In the genomic region with DNA sequence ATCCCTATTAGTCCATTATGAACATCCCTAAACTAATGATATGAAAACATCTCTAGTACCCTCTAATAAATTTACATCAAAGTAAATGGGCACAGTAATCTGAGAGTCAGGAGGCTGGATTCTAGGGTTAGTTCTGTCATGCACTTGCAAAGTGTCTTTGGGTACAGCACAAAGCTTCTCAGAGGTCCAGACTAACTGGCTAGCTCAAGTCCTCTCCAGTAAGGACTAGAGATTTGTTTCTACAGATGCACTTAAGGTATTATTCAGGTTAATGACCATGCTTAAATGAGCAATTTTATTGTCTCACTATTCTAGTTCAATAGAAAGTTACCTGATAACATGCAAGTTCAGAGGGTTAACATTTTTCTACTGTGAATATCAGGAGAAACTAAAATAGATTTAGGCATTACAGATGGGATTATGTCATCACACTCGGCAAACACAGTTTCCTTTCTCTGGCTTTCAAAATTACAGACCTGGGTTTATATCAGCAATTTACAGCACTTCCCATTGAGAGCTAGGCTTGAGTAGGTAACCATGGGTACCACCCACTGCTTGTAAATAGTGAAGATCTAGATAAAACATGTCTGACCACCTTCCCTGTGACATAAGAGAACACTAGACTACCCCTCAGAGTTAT, we compare ENCODE assay signal across 8 cellular contexts.
A peak's percentile ranks its signal among the peaks of the same experiment; 100 is the strongest.
DNase-seq lines count a peak whose midpoint lies in the region; ATAC-seq and TF ChIP-seq lines count a peak whose summit lies in the region.

No MANE protein-coding gene starts in this region.

- no peak for TF ChIP-seq POLR2A in thyroid gland (IDR thresholded peaks at IDR 0.05)

- DNase-seq in COLO829 (ENCODE audit: low spot score) (peak; percentile 38), SK-MEL-5 (ENCODE audit: low read depth, low spot score) (peak; percentile 55), foreskin melanocyte (peak; percentile 17), Right ventricle myocardium superior (no peak), thyroid gland (no peak), osteocyte (ENCODE audit: extremely low spot score, unreplicated experiment) (no peak), substantia nigra (lab: John Stamatoyannopoulos, UW) (no peak)

- H3K27me3 Mint-ChIP-seq in osteocyte (ENCODE audit: unreplicated experiment) = no peaks in the 10 kb centered on the region

- no peaks in the 10 kb centered on the region for H3K36me3 ChIP-seq in thyroid gland

- no peak overlapping the region for H3K4me3 ChIP-seq in thyroid gland (replicated peaks in 1 of 3)

- H3K27me3 ChIP-seq in thyroid gland = no peaks in the 10 kb centered on the region

- H3K9me3 ChIP-seq in thyroid gland = no peaks in the 10 kb centered on the region

- intact Hi-C loops in Right ventricle myocardium superior (cut with DNase I) = no loop called here
- intact Hi-C loops in thyroid gland (cut with DNase I) = no loop called here

- in situ Hi-C loops in SK-MEL-5 (cut with HindIII; ENCODE audit: low pct_unique_long_range_greater_than_20kb, low sequenced_read_pairs) = no loop called here

- TF ChIP-seq CTCF in thyroid gland (IDR thresholded peaks at IDR 0.05) = no peak
- no peak for TF ChIP-seq CTCF in osteocyte (IDR thresholded peaks at IDR 0.05)

- WGBS in thyroid gland, 2 donors = 3 to 22% methylated on average over 1 of the region's 1 CpG

- no peaks in the 10 kb centered on the region for H3K9me3 Mint-ChIP-seq in osteocyte (ENCODE audit: unreplicated experiment)

- peak; percentile 64 for ATAC-seq in HG02938 (IDR thresholded peaks at IDR 0.05; ENCODE audit: unreplicated experiment)
- ATAC-seq in Right ventricle myocardium superior (ENCODE audit: poor library complexity) = no peak

- H3K27ac ChIP-seq in thyroid gland = no peak overlapping the region
- no peak overlapping the region for H3K27ac ChIP-seq in substantia nigra (ENCODE audit: low read depth, low read length, poor library complexity, severe bottlenecking)

- H3K4me1 ChIP-seq in thyroid gland = peaks cover 0 to 8% of the 10 kb centered on the region in 2 donors

- peaks cover 23% of the 10 kb centered on the region for H3K4me1 Mint-ChIP-seq in osteocyte (ENCODE audit: unreplicated experiment)

- H3K27ac Mint-ChIP-seq in osteocyte (ENCODE audit: unreplicated experiment) = no peak overlapping the region

- peaks cover 3% of the 10 kb centered on the region for H3K36me3 Mint-ChIP-seq in osteocyte (ENCODE audit: unreplicated experiment)

- H3K4me3 Mint-ChIP-seq in osteocyte (ENCODE audit: unreplicated experiment) = no peak overlapping the region

Comparison
In these comparisons a context has a peak if more than half of its experiments do, and no peak if none do; other contexts are left out.
1. DNase-seq: peak in COLO829 (single experiment), SK-MEL-5 (single experiment) and foreskin melanocyte (single experiment); none in Right ventricle myocardium superior (single experiment), thyroid gland (0 of 2), osteocyte (single experiment) and substantia nigra (0 of 49).